Comparison of ENCODE assay signal across 8 cellular contexts in the genomic region with DNA sequence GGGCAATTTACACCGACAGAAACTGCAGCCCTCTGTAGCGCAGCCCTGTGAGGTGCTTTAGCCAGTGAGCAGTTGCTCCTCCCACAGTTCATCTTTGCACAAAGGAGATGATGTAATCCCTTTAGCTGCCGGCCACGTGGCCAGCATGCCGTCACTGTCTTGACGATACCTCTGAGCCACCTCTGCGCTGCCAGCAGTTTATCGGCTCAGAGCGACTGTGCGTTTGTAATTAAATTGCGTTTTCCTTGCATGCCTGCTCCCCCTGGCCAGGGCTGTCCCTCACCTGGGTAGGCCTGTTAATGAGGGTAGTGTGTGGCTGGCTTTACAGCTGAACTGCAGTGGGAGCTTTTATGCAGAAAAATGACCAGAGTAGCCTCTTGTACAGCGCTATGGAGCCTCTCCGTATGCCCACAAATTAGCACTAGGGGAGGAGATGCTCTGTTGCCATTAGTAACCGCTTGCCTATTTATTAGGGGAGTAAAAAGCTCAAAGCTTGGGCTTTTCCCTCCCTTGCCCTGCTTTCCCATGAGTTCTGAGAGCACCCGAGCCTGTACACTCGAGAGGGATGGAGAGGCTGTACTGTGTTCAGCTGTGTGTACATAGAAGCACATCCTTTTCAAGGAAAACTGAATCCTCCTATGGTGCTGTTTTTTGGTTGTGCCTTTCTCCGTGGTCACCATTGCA.
DNase-seq lines count a peak whose midpoint lies in the region; ATAC-seq, FAIRE-seq and TF ChIP-seq lines count a peak whose summit lies in the region.
"Had no signal": no experiment of that assay in that cellular context is flagged by ENCODE, and none has a peak within 500 bp of the region (broad histone marks: within the 10 kb centered on the region; RNA-seq: fewer than 3 reads in every experiment).

No MANE protein-coding gene starts in this region.

- H3K4me3 ChIP-seq in HEK293 (ENCODE audit: low read depth, low read length): no peak overlapping the region
- H3K4me3 ChIP-seq: SJCRH30 had no signal

- 0 out of 2 replicates have a peak overlapping the region, but pooled peaks have one; percentile 11 for H3K27ac ChIP-seq in HEK293 (ENCODE audit: extremely low read depth, low read depth, low read length)
- H3K27ac ChIP-seq: SJCRH30 had no signal

- DNase-seq in NCI-H510A (lab: John Stamatoyannopoulos, UW) (peak; percentile 92), ecto neural progenitor cell (ENCODE audit: low spot score) (peak; percentile 68), middle frontal gyrus (ENCODE audit: extremely low spot score, low spot score) (peak; percentile 77), left lobe of liver (ENCODE audit: low spot score) (no peak), GM12891 (ENCODE audit: insufficient read length, low spot score) (no peak)
- no peak for DNase-seq in activated naive CD4-positive, alpha-beta T cell treated with anti-CD3 and anti-CD28 coated beads, Interleukin-2, amount 50 U/mL, for 72 hours (ENCODE audit: low spot score in 2 of 2)

- POLR2A ChIA-PET in HEK293 (lab: Yijun Ruan, JAX): interaction anchor here (1.3 kb wide), 1 partner anchor 107 kb away, joined by 3 read pairs; the partner anchor contains the start of gene TRIO

- FAIRE-seq in GM12891 (lab: Jason Lieb, UNC): no peak

- H3K36me3 ChIP-seq in HEK293 (ENCODE audit: control insufficient read depth in 2 of 2, insufficient read depth in 1 of 2, low read length in 2 of 2): no peaks in the 10 kb centered on the region
- H3K36me3 ChIP-seq: SJCRH30 had no signal

- H3K9me3 ChIP-seq in HEK293 (ENCODE audit: control insufficient read depth, insufficient read depth, low read depth, low read length): no peaks in the 10 kb centered on the region; the same call in 1 of the 2 replicates
- H3K9me3 ChIP-seq: SJCRH30 had no signal

- no peaks in the 10 kb centered on the region for H3K9me3 Mint-ChIP-seq in activated naive CD4-positive, alpha-beta T cell treated with anti-CD3 and anti-CD28 coated beads, Interleukin-2, amount 50 U/mL, for 72 hours

- peaks cover 13% of the 10 kb centered on the region for H3K4me1 ChIP-seq in HEK293 (ENCODE audit: control insufficient read depth, insufficient read depth, low read length)

- TF ChIP-seq POLR2A in GM12891 (IDR thresholded peaks at IDR 0.05; ENCODE audit: low read depth, low read length): no peak

- no peak overlapping the region for H3K27ac Mint-ChIP-seq in activated naive CD4-positive, alpha-beta T cell treated with anti-CD3 and anti-CD28 coated beads, Interleukin-2, amount 50 U/mL, for 72 hours

- no peaks in the 10 kb centered on the region for H3K36me3 Mint-ChIP-seq in activated naive CD4-positive, alpha-beta T cell treated with anti-CD3 and anti-CD28 coated beads, Interleukin-2, amount 50 U/mL, for 72 hours

- TF ChIP-seq CTCF in HEK293 (tag by site-specific recombination; IDR thresholded peaks at IDR 0.05): no peak

- ATAC-seq in left lobe of liver: no peak
- no peak for ATAC-seq in activated naive CD4-positive, alpha-beta T cell treated with anti-CD3 and anti-CD28 coated beads, Interleukin-2, amount 50 U/mL, for 72 hours

- CTCF ChIA-PET in HEK293 (lab: Yijun Ruan, JAX): interaction anchor here (0.7 to 2.6 kb wide), 6 partner anchors 9 to 236 kb away, joined by 3 to 7 read pairs (median 3); no protein-coding TSS in a partner anchor

TF ChIP-seq in HEK293, 187 proteins besides CTCF, POLR2A, EP300 and RAD21 (continues in another document):
- peak; percentile 73; the same call in 1 of the 2 replicates for TF ChIP-seq ZNF501 (tag by site-specific recombination; IDR thresholded peaks at IDR 0.05)
- TF ChIP-seq ZIC2 (tag by site-specific recombination; IDR thresholded peaks at IDR 0.05): peak; percentile 23; the same call in 1 of the 2 replicates
- no peak for TF ChIP-seq ZNF677 (tag by site-specific recombination; IDR thresholded peaks at IDR 0.05)
- TF ChIP-seq, protein P1, sequence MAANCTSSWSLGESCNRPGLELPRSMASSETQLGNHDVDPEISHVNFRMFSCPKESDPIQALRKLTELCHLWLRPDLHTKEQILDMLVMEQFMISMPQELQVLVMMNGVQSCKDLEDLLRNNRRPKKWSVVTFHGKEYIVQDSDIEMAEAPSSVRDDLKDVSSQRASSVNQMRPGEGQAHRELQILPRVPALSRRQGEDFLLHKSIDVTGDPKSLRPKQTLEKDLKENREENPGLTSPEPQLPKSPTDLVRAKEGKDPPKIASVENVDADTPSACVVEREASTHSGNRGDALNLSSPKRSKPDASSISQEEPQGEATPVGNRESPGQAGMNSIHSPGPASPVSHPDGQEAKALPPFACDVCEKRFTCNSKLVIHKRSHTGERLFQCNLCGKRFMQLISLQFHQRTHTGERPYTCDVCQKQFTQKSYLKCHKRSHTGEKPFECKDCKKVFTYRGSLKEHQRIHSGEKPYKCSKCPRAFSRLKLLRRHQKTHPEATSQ (tag by site-specific recombination; IDR thresholded peaks at IDR 0.05): no peak
- no peak for TF ChIP-seq ZNF404 (tag by site-specific recombination; IDR thresholded peaks at IDR 0.05)
- no peak for TF ChIP-seq ZNF311 (tag by site-specific recombination; IDR thresholded peaks at IDR 0.05; ENCODE audit: borderline replicate concordance)
- TF ChIP-seq PATZ1 (tag by site-specific recombination; IDR thresholded peaks at IDR 0.05): no peak
- no peak for TF ChIP-seq WT1 (tag by site-specific recombination; IDR thresholded peaks at IDR 0.05)
- TF ChIP-seq ZNF335 (tag by site-specific recombination; conservative IDR thresholded peaks at IDR 0.05): peak; percentile 72

TF ChIP-seq in GM12891, 5 proteins besides CTCF, POLR2A, EP300 and RAD21:
- TF ChIP-seq POLR2AphosphoS5 (IDR thresholded peaks at IDR 0.05; ENCODE audit: low read depth, low read length) (no peak), TAF1 (IDR thresholded peaks at IDR 0.05; ENCODE audit: low read depth, low read length) (no peak), PAX5 (IDR thresholded peaks at IDR 0.05; ENCODE audit: insufficient read depth, low read length, severe bottlenecking) (no peak)

Comparison
In these comparisons a context has a peak if more than half of its experiments do, and no peak if none do; other contexts are left out.
1. DNase-seq: peak in NCI-H510A (single experiment), ecto neural progenitor cell (single experiment) and middle frontal gyrus (single experiment); none in left lobe of liver (single experiment), GM12891 (single experiment) and activated naive CD4-positive, alpha-beta T cell treated with anti-CD3 and anti-CD28 coated beads, Interleukin-2, amount 50 U/mL, for 72 hours (0 of 2).